In genomic region chr3:138186216-138186615, GRCh38 we compare ENCODE assay signal across 9 cellular contexts. TPM values are rescaled to one million over a fixed set of nuclear protein-coding genes. Genes with fewer than 3 reads are reported as not detected.
DNase-seq lines count a peak whose midpoint lies in the region; ATAC-seq, FAIRE-seq and TF ChIP-seq lines count a peak whose summit lies in the region.
"Had no signal": no experiment of that assay in that cellular context is flagged by ENCODE, and none has a peak within 500 bp of the region (broad histone marks: within the 10 kb centered on the region; RNA-seq: fewer than 3 reads in every experiment).

No MANE protein-coding gene starts in this region.

- H3K79me2 ChIP-seq in astrocyte (ENCODE audit: insufficient read depth, low read length) = peaks cover 37% of the 10 kb centered on the region

- peaks cover 23% of the 10 kb centered on the region for H4K20me1 ChIP-seq in astrocyte (ENCODE audit: insufficient read depth, low read length)

- H3K36me3 ChIP-seq in HUES48 (ENCODE audit: control insufficient read depth, insufficient read depth, low read length) (peaks cover 17% of the 10 kb centered on the region), astrocyte (ENCODE audit: insufficient read depth, low read length) (peaks cover 2% of the 10 kb centered on the region)

- H3K36me3 Mint-ChIP-seq in astrocyte (ENCODE audit: low read depth, unreplicated experiment) = peaks cover 2% of the 10 kb centered on the region
- peaks cover 3% of the 10 kb centered on the region for H3K36me3 Mint-ChIP-seq in mesothelial cell of epicardium

- H3K27me3 ChIP-seq in HUES48 (ENCODE audit: control insufficient read depth, insufficient read depth, low read length) (peaks cover 17% of the 10 kb centered on the region), astrocyte (ENCODE audit: insufficient read depth, low read length) (peaks cover 2% of the 10 kb centered on the region)

- H3K4me3 ChIP-seq in AG10803 (ENCODE audit: low read length) (peak overlapping the region; percentile 88; the same call in 1 of the 2 replicates), HUES48 (ENCODE audit: low read depth, low read length) (peak overlapping the region; percentile 99), astrocyte (ENCODE audit: insufficient read depth, low read depth, low read length) (peak overlapping the region; percentile 96)

- H3K27ac ChIP-seq in HUES48 (ENCODE audit: low read depth, low read length) = no peak overlapping the region
- no peak overlapping the region for H3K27ac ChIP-seq in astrocyte (ENCODE audit: low read depth, low read length)

- ATAC-seq in HG02973 (IDR thresholded peaks at IDR 0.05; ENCODE audit: unreplicated experiment) = no peak

- H3K27me3 Mint-ChIP-seq in astrocyte (ENCODE audit: low read depth, unreplicated experiment) (no peaks in the 10 kb centered on the region), mesothelial cell of epicardium (ENCODE audit: low read depth) (peaks cover 9% of the 10 kb centered on the region)

- H3K4me1 Mint-ChIP-seq in astrocyte (ENCODE audit: low read depth, unreplicated experiment) (peaks cover 10% of the 10 kb centered on the region), mesothelial cell of epicardium (peaks cover 23% of the 10 kb centered on the region)

- DNase-seq in AG10803 (ENCODE audit: low read depth) (no peak), astrocyte (ENCODE audit: low read depth) (no peak), mesothelial cell of epicardium (ENCODE audit: low spot score in 2 of 2, unreplicated experiment in 2 of 2) (no peak), superior temporal gyrus (ENCODE audit: extremely low spot score) (no peak), pons (ENCODE audit: low spot score) (no peak), COLO829 (ENCODE audit: low spot score) (no peak)

- no peak for TF ChIP-seq CTCF in AG10803 (conservative IDR thresholded peaks at IDR 0.05; ENCODE audit: low read length)
- TF ChIP-seq CTCF in astrocyte (IDR thresholded peaks at IDR 0.05; ENCODE audit: insufficient read depth, low read depth, low read length) = no peak
- TF ChIP-seq CTCF in mesothelial cell of epicardium (IDR thresholded peaks at IDR 0.05; ENCODE audit: unreplicated experiment) = no peak

- H3K4me1 ChIP-seq in HUES48 (ENCODE audit: control insufficient read depth, insufficient read depth, low read length) (peaks cover 16% of the 10 kb centered on the region; the same call in 1 of the 2 replicates), astrocyte (ENCODE audit: insufficient read depth, low read length) (peaks cover 6% of the 10 kb centered on the region)

- H3K4me2 ChIP-seq in astrocyte (ENCODE audit: low read length) = peak overlapping the region; percentile 92

- H3K9me3 ChIP-seq in HUES48 (ENCODE audit: control insufficient read depth, insufficient read depth, low read length) (no peaks in the 10 kb centered on the region), astrocyte (ENCODE audit: insufficient read depth, low read depth, low read length) (no peaks in the 10 kb centered on the region)

- H2AFZ ChIP-seq in astrocyte (ENCODE audit: low read depth, low read length) = peak overlapping the region; percentile 100

- H3K9me3 Mint-ChIP-seq in astrocyte (ENCODE audit: unreplicated experiment) = no peaks in the 10 kb centered on the region
- no peaks in the 10 kb centered on the region for H3K9me3 Mint-ChIP-seq in mesothelial cell of epicardium

- no peak for FAIRE-seq in astrocyte (lab: Jason Lieb, UNC)

- H3K27ac Mint-ChIP-seq in astrocyte (ENCODE audit: unreplicated experiment) = no peak overlapping the region
- no peak overlapping the region for H3K27ac Mint-ChIP-seq in mesothelial cell of epicardium

- H3K9ac ChIP-seq in HUES48 (ENCODE audit: low read depth, low read length) = no peak overlapping the region
- H3K9ac ChIP-seq in astrocyte (ENCODE audit: low read length) = peak overlapping the region; percentile 93

- H3K4me3 Mint-ChIP-seq in astrocyte (ENCODE audit: unreplicated experiment) = peak overlapping the region; percentile 93
- H3K4me3 Mint-ChIP-seq in mesothelial cell of epicardium = peak overlapping the region; percentile 95

RNA-seq across cellular contexts. Expression of gene ARMC8, which starts 0.9 kb away (rescaled TPM):
- 33.2 and 36.5 TPM in 2 replicates for total RNA-seq in astrocyte
- 48.8 to 53.2 TPM (median 50.6 TPM) in 3 replicates for total RNA-seq in mesothelial cell of epicardium

RNA-seq across cellular contexts. Expression of gene DBR1, which starts 11.5 kb away (rescaled TPM):
- 14.8 and 14.9 TPM in 2 replicates for total RNA-seq in astrocyte
- 19.3 to 21.1 TPM (median 21.0 TPM) in 3 replicates for total RNA-seq in mesothelial cell of epicardium

RNA-seq across cellular contexts. Expression of gene A4GNT, which starts 54.0 kb away (rescaled TPM):
- total RNA-seq in astrocyte = not detected in 2 replicates
- total RNA-seq in mesothelial cell of epicardium = not detected in 3 replicates
- total RNA-seq: dermis microvascular lymphatic vessel endothelial cell had no signal
